Comparison of ENCODE assay signal across 8 cellular contexts in the genomic region with DNA sequence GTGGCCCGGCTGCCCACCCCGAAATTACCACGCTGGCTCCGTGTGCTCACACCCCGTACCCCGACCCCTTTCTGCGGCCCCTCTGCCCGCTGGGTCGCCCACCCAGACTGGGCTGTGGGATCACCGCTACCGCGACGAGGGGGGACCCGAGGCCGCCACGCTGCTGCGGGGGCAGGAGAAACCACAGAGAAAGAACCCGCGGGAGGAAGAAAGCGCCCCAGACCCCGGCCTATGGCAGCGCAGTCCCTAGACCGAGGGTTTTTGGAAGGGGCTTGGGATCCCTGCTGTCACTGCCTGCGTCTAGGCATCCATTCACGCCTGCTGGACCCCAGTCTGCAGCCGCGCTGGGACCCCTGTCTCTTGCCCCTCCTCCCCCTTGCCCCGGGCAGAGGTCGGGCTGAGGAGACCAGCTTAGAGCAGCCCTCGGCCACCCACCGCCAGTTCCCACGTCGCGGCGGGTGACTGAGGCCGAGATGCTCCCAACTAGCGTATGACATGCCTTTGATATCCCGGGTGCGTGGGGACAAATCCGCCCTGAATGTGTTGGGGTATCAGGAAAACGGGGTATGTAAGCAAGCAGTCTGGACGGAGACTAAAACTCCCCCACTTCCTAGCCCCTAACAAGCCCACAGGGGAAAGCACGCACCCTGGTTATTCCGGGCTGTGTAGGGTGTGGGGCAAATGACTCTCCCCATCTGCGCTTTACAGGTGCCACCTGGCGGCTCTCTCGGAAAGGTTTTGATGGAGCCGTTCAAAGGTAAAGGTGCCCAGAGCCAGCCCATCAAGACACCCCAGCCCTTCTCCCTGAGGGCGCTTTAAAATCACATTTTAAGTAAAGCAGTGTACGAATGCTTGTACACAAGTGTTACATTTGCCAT. TPM values are rescaled to one million over a fixed set of nuclear protein-coding genes. Genes with fewer than 3 reads are reported as not detected.
DNase-seq lines count a peak whose midpoint lies in the region; ATAC-seq and TF ChIP-seq lines count a peak whose summit lies in the region.

No MANE protein-coding gene starts in this region.

- peak; percentile 34 for DNase-seq in GM13976 (ENCODE audit: low spot score)
- no peak for DNase-seq in SJCRH30
- peak; percentile 30 for DNase-seq in left ventricle myocardium inferior
- DNase-seq in sciatic nerve (ENCODE audit: low spot score), result peak; percentile 61
- no peak for DNase-seq in HCEC 1CT
- DNase-seq in posterior vena cava (ENCODE audit: low spot score), result no peak

- H3K9me3 Mint-ChIP-seq in activated naive CD8-positive, alpha-beta T cell (ENCODE audit: low read depth), result no peaks in the 10 kb centered on the region

- TF ChIP-seq CTCF in GM13976 (IDR thresholded peaks at IDR 0.05; ENCODE audit: borderline replicate concordance, control extremely low read depth, extremely low read depth, insufficient read depth, missing control alignments) (no peak), left ventricle myocardium inferior (IDR thresholded peaks at IDR 0.05; ENCODE audit: borderline replicate concordance) (peak; percentile 53)

- intact Hi-C loops in left ventricle myocardium inferior (cut with micrococcal nuclease), result loop anchor here (10.0 kb wide), 1 partner anchor 722 kb away; no protein-coding TSS in a partner anchor
- intact Hi-C loops in sciatic nerve (cut with DNase I), result no loop called here
- intact Hi-C loops in posterior vena cava (cut with DNase I), result loop anchor here in 1 of 2 donors (10.0 kb wide), 1 partner anchor 722 kb away; no protein-coding TSS in a partner anchor

- H3K4me3 ChIP-seq in SJCRH30 (peak overlapping the region; percentile 62), left ventricle myocardium inferior (peak overlapping the region; percentile 81)

- H3K9me3 ChIP-seq in SJCRH30 (replicated peaks) (no peaks in the 10 kb centered on the region), left ventricle myocardium inferior (replicated peaks) (no peaks in the 10 kb centered on the region)

- H3K4me3 Mint-ChIP-seq in activated naive CD8-positive, alpha-beta T cell, result peak overlapping the region; percentile 89

- H3K27me3 ChIP-seq in SJCRH30 (no peaks in the 10 kb centered on the region), left ventricle myocardium inferior (ENCODE audit: low read depth) (peaks cover 37% of the 10 kb centered on the region)

- H3K4me1 ChIP-seq in SJCRH30 (no peaks in the 10 kb centered on the region), left ventricle myocardium inferior (peaks cover 39% of the 10 kb centered on the region)

- peak; percentile 63 for ATAC-seq in HG03108 (IDR thresholded peaks at IDR 0.05; ENCODE audit: unreplicated experiment)
- peak; percentile 65 for ATAC-seq in sciatic nerve

- H3K36me3 Mint-ChIP-seq in activated naive CD8-positive, alpha-beta T cell, result no peaks in the 10 kb centered on the region

- H3K27ac ChIP-seq in SJCRH30, result no peak overlapping the region
- H3K27ac ChIP-seq in left ventricle myocardium inferior (replicated peaks), result peak overlapping the region; percentile 91

- no peak overlapping the region for H3K27ac Mint-ChIP-seq in activated naive CD8-positive, alpha-beta T cell

- in situ Hi-C loops in GM13976 (cut with MboI; ENCODE audit: low sequenced_read_pairs, unreplicated experiment), result loop anchor here (25.0 kb wide), 1 partner anchor 485 kb away; no protein-coding TSS in a partner anchor

- H3K4me1 Mint-ChIP-seq in activated naive CD8-positive, alpha-beta T cell (ENCODE audit: low read depth), result peaks cover 9% of the 10 kb centered on the region

- peaks cover 14% of the 10 kb centered on the region for H3K27me3 Mint-ChIP-seq in activated naive CD8-positive, alpha-beta T cell

- H3K36me3 ChIP-seq in SJCRH30, result no peaks in the 10 kb centered on the region
- no peaks in the 10 kb centered on the region for H3K36me3 ChIP-seq in left ventricle myocardium inferior

RNA-seq across cellular contexts. Expression of gene INPP4B, which starts 0.9 kb away (rescaled TPM):
- total RNA-seq in SJCRH30 (2014; rRNA removed; shearing (Covaris generic)), result 20.9 and 25.2 TPM in 2 replicates
- 61.1 TPM for total RNA-seq in left ventricle myocardium inferior
- total RNA-seq in sciatic nerve, result 21.5 TPM
- total RNA-seq in posterior vena cava, result 10 to 100 TPM; 24.9 to 25.7 TPM

Comparison
In these comparisons a context has a peak if more than half of its experiments do, and no peak if none do; other contexts are left out.
1. DNase-seq: peak in GM13976 (single experiment), left ventricle myocardium inferior (single experiment) and sciatic nerve (single experiment); none in SJCRH30 (0 of 2), HCEC 1CT (single experiment) and posterior vena cava (single experiment).